28 cellular contexts compared by ENCODE assay signal in the genomic region with DNA sequence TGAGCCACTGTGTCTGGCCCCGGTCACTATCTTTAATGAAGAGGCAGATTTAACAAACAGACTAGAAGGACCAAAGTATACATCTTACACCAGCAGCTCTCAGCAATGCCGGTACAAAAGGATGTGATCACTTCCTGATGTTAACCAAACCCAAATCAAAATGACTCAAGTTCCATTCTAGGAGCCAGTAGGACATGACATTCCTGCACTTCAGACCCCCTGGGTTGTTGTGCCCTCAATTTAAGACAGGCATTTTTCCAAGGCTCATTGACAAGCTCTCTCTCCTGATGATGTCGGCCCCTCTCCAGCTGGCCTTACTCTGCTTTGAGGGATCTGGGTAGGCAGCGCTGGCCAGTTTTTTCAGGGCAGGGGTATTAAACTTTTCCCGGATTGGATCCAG. TPM values are rescaled to one million over a fixed set of nuclear protein-coding genes. Genes with fewer than 3 reads are reported as not detected.
DNase-seq lines count a peak whose midpoint lies in the region; ATAC-seq and TF ChIP-seq lines count a peak whose summit lies in the region.
"Had no signal": no experiment of that assay in that cellular context is flagged by ENCODE, and none has a peak within 500 bp of the region (broad histone marks: within the 10 kb centered on the region; RNA-seq: fewer than 3 reads in every experiment).

No MANE protein-coding gene starts in this region.

- H3K4me1 ChIP-seq in SK-N-SH (ENCODE audit: control insufficient read depth in 1 of 2, insufficient read depth in 2 of 2, low read depth in 1 of 2, low read length in 1 of 2) = no peaks in the 10 kb centered on the region; a peak in 1 of 4 replicates
- peaks cover 10% of the 10 kb centered on the region for H3K4me1 ChIP-seq in endodermal cell (ENCODE audit: control insufficient read depth, insufficient read depth, low read length)
- H3K4me1 ChIP-seq: SJCRH30, vagina had no signal

- H3K9me3 Mint-ChIP-seq in endodermal cell = no peaks in the 10 kb centered on the region
- H3K9me3 Mint-ChIP-seq: brain; CD8-positive, alpha-beta memory T cell; memory B cell; naive B cell had no signal

- H3K36me3 ChIP-seq in SK-N-SH (replicated peaks in 1 of 2; ENCODE audit: control insufficient read depth in 1 of 2, insufficient read depth in 2 of 2, low read length in 1 of 2) = peaks cover 60 to 75% of the 10 kb centered on the region in 2 experiments
- H3K36me3 ChIP-seq in endodermal cell (ENCODE audit: control insufficient read depth, insufficient read depth, low read length) = peaks cover 98% of the 10 kb centered on the region

- peaks cover 40% of the 10 kb centered on the region for H3F3A ChIP-seq in SK-N-SH (replicated peaks; ENCODE audit: insufficient read depth)

- no peak overlapping the region for H3K4me3 Mint-ChIP-seq in endodermal cell
- H3K4me3 Mint-ChIP-seq: brain; CD8-positive, alpha-beta memory T cell; memory B cell; naive B cell had no signal

- H3K27me3 Mint-ChIP-seq in endodermal cell (ENCODE audit: insufficient read depth) = no peaks in the 10 kb centered on the region
- H3K27me3 Mint-ChIP-seq: brain; CD8-positive, alpha-beta memory T cell; memory B cell; naive B cell had no signal

- H3K9ac ChIP-seq in SK-N-SH (no peak overlapping the region), endodermal cell (ENCODE audit: extremely low read depth, low read length, poor library complexity, severe bottlenecking) (no peak overlapping the region)
- H3K9ac ChIP-seq: KMS-11 had no signal

- POLR2A ChIA-PET in SK-N-SH (lab: Yijun Ruan, JAX) = no interaction called here

- CTCF ChIA-PET in SK-N-SH (lab: Yijun Ruan, JAX) = interaction anchor here (4.2 to 19.0 kb wide), 2 partner anchors 9 to 71 kb away, joined by 25 to 392 read pairs; a partner anchor contains a TSS

- H3K4me3 ChIP-seq in SK-N-SH (ENCODE audit: low read depth in 2 of 2, low read length in 1 of 2) (no peak overlapping the region), endodermal cell (ENCODE audit: low read length) (no peak overlapping the region)
- H3K4me3 ChIP-seq: SJCRH30, vagina had no signal

- 71% methylated on average over 5 of the region's 5 CpGs for WGBS in SK-N-SH (ENCODE audit: low lambda C conversion rate)
- 94 to 97% methylated on average over 5 of the region's 5 CpGs for WGBS in endodermal cell (ENCODE audit: insufficient coverage in 1 of 2, insufficient read length in 1 of 2), 2 experiments

- in situ Hi-C loops in GM13976 (cut with MboI; ENCODE audit: low sequenced_read_pairs, unreplicated experiment) = no loop called here

- no peaks in the 10 kb centered on the region for H3K4me1 Mint-ChIP-seq in endodermal cell
- H3K4me1 Mint-ChIP-seq: brain, memory B cell, naive B cell had no signal

- TF ChIP-seq CTCF in SK-N-SH (IDR thresholded peaks at IDR 0.05) (no peak), endodermal cell (conservative IDR thresholded peaks at IDR 0.05) (no peak), GM13976 (IDR thresholded peaks at IDR 0.05; ENCODE audit: borderline replicate concordance, control extremely low read depth, extremely low read depth, insufficient read depth, missing control alignments) (no peak)

- H3K9me3 ChIP-seq in SK-N-SH = no peaks in the 10 kb centered on the region
- no peaks in the 10 kb centered on the region for H3K9me3 ChIP-seq in endodermal cell (ENCODE audit: control insufficient read depth, low read length)
- H3K9me3 ChIP-seq: SJCRH30, vagina had no signal

- ATAC-seq in SK-N-SH treated with all-trans-retinoic acid at 6 μM for 48 hours (no peak; the same call in 2 of the 3 replicates), GM19467 (IDR thresholded peaks at IDR 0.05; ENCODE audit: unreplicated experiment) (no peak)
- ATAC-seq: foreskin keratinocyte; stimulated activated naive CD8-positive, alpha-beta T cell treated with anti-CD3 and anti-CD28 coated beads, Interleukin-15, Interleukin-2, amounts not matched to agents 100 U/mL and 50 U/mL, for 24 hours had no signal

- H3K27ac Mint-ChIP-seq in endodermal cell = no peak overlapping the region
- H3K27ac Mint-ChIP-seq: brain, memory B cell had no signal

- H4K20me1 ChIP-seq in SK-N-SH (ENCODE audit: insufficient read depth) = no peaks in the 10 kb centered on the region

- H3K4me2 ChIP-seq in SK-N-SH = no peak overlapping the region
- H3K4me2 ChIP-seq: KMS-11 had no signal

- no peaks in the 10 kb centered on the region for H3K79me2 ChIP-seq in SK-N-SH (ENCODE audit: insufficient read depth)

- H3K9me2 ChIP-seq in SK-N-SH = no peaks in the 10 kb centered on the region

- no peak overlapping the region for H2AFZ ChIP-seq in SK-N-SH (ENCODE audit: low read depth)

- H3K36me3 Mint-ChIP-seq in endodermal cell (ENCODE audit: low read depth) = peaks cover 82% of the 10 kb centered on the region

- DNase-seq in SK-N-SH (no peak), M059J (ENCODE audit: low read depth) (peak; percentile 59), endodermal cell (peak; percentile 40), mesenteric fat pad (ENCODE audit: low spot score) (peak; percentile 9), GM13976 (ENCODE audit: low spot score) (no peak), SK-N-DZ (ENCODE audit: low spot score) (no peak)
- DNase-seq: activated CD4-positive, CD25-positive, alpha-beta regulatory T cell treated with anti-CD3 and anti-CD28 coated beads, Interleukin-2, amount 50 U/mL, for 72 hours; activated gamma-delta T cell treated with Interleukin-2 at 50 U/mL for 16 hours; activated T-cell treated with anti-CD3 and anti-CD28 coated beads, Interleukin-2, amount 50 U/mL, for 1 hour; CD8-positive, alpha-beta memory T cell; DMS 273 treated with DMSO at 0.1 percent for 48 hours; effector CD4-positive, alpha-beta T cell; erythroblast; foreskin keratinocyte; H7; naive B cell; NCI-H1436; NCI-H345; NCI-H774; SJCRH30; stimulated activated naive CD8-positive, alpha-beta T cell treated with anti-CD3 and anti-CD28 coated beads, Interleukin-15, Interleukin-2, amounts not matched to agents 100 U/mL and 50 U/mL, for 24 hours had no signal

- H3K27me3 ChIP-seq in SK-N-SH (ENCODE audit: insufficient read depth) = no peaks in the 10 kb centered on the region
- H3K27me3 ChIP-seq in endodermal cell (ENCODE audit: control insufficient read depth, insufficient read depth, low read length, poor library complexity, severe bottlenecking) = no peaks in the 10 kb centered on the region
- H3K27me3 ChIP-seq: foreskin keratinocyte, SJCRH30, vagina had no signal

- TF ChIP-seq EP300 in SK-N-SH (IDR thresholded peaks at IDR 0.05; ENCODE audit: borderline replicate concordance in 1 of 2, low read depth in 1 of 2, low read length in 1 of 2) = 0 out of 4 replicates have a peak, but pooled peaks of 1 of the 2 experiments have one; percentile 24

- no peak for TF ChIP-seq RAD21 in SK-N-SH (IDR thresholded peaks at IDR 0.05; ENCODE audit: low read length)

- H3K27ac ChIP-seq in SK-N-SH (ENCODE audit: low read depth in 2 of 2, low read length in 1 of 2) (peak overlapping the region in 1 of 2 experiments; percentile 42; a peak in 2 of 4 replicates), endodermal cell (ENCODE audit: low read depth, low read length) (no peak overlapping the region)
- H3K27ac ChIP-seq: 22Rv1, foreskin keratinocyte, KMS-11, SJCRH30, vagina had no signal

TF ChIP-seq in SK-N-SH, 30 proteins besides CTCF, POLR2A, EP300 and RAD21 (continues in another document):
- TF ChIP-seq CHD2 (IDR thresholded peaks at IDR 0.05; ENCODE audit: low read length, partially characterized antibody) = no peak
- no peak for TF ChIP-seq FOXJ3 (CRISPR knock-in tag; IDR thresholded peaks at IDR 0.05)

TF ChIP-seq in SK-N-SH treated with all-trans-retinoic acid at 6 μM for 48 hours, 23 proteins besides CTCF, POLR2A, EP300 and RAD21 (continues in another document):
- no peak for TF ChIP-seq RARB (CRISPR knock-in tag; IDR thresholded peaks at IDR 0.05)
- TF ChIP-seq, protein P1, sequence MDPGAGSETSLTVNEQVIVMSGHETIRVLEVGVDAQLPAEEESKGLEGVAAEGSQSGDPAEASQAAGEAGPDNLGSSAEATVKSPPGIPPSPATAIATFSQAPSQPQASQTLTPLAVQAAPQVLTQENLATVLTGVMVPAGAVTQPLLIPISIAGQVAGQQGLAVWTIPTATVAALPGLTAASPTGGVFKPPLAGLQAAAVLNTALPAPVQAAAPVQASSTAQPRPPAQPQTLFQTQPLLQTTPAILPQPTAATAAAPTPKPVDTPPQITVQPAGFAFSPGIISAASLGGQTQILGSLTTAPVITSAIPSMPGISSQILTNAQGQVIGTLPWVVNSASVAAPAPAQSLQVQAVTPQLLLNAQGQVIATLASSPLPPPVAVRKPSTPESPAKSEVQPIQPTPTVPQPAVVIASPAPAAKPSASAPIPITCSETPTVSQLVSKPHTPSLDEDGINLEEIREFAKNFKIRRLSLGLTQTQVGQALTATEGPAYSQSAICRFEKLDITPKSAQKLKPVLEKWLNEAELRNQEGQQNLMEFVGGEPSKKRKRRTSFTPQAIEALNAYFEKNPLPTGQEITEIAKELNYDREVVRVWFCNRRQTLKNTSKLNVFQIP (CRISPR knock-in tag; IDR thresholded peaks at IDR 0.05; ENCODE audit: borderline replicate concordance, low read depth) = no peak

RNA-seq across cellular contexts. Expression of a gene that starts 35.1 kb away (rescaled TPM):
- polyA plus RNA-seq in SK-N-SH (2012; rRNA removed) = 31.9 and 46.3 TPM in 2 replicates
- 41.7 and 41.8 TPM in 2 replicates for polyA plus RNA-seq in SK-N-SH (2012; cell fraction: cytosol; rRNA removed)
- 65.5 and 101 TPM in 2 replicates for polyA plus RNA-seq in SK-N-SH (2012; cell fraction: nucleus; rRNA removed)
- 83.6 and 87.2 TPM in 2 replicates for total RNA-seq in M059J (2014; rRNA removed; shearing (Covaris generic))
- 100 to 1,000 TPM; 141 to 154 TPM for total RNA-seq in endodermal cell
- polyA plus RNA-seq in endodermal cell (2013, experiment 1 of 2) = 120 TPM
- polyA plus RNA-seq in endodermal cell (2013, experiment 2 of 2) = 113 TPM
- total RNA-seq in mesenteric fat pad = 125 TPM
- 57.1 and 64.9 TPM in 2 replicates for polyA plus RNA-seq in SK-N-DZ (2014; cell fraction: cytosol; rRNA removed)
- polyA plus RNA-seq in SK-N-DZ (2014; cell fraction: nucleus; rRNA removed) = 79.6 and 96.0 TPM in 2 replicates

RNA-seq across cellular contexts. Expression of a gene that starts 35.4 kb away (rescaled TPM):
- 13.2 and 19.2 TPM in 2 replicates for polyA plus RNA-seq in SK-N-SH (2012; rRNA removed)
- 16.3 and 16.6 TPM in 2 replicates for polyA plus RNA-seq in SK-N-SH (2012; cell fraction: cytosol; rRNA removed)
- polyA plus RNA-seq in SK-N-SH (2012; cell fraction: nucleus; rRNA removed) = 23.7 and 53.3 TPM in 2 replicates
- 20.9 and 30.3 TPM in 2 replicates for total RNA-seq in M059J (2014; rRNA removed; shearing (Covaris generic))
- total RNA-seq in endodermal cell (100 to 1,000 TPM in 1 of 2 donors, 10 to 100 TPM in 1; 91.4 to 112 TPM), mesenteric fat pad (25.0 TPM)
- polyA plus RNA-seq in endodermal cell (2013, experiment 1 of 2) = 39.8 TPM
- 37.9 TPM for polyA plus RNA-seq in endodermal cell (2013, experiment 2 of 2)
- polyA plus RNA-seq in SK-N-DZ (2014; cell fraction: cytosol; rRNA removed) = 27.6 and 30.1 TPM in 2 replicates
- polyA plus RNA-seq in SK-N-DZ (2014; cell fraction: nucleus; rRNA removed) = 32.6 and 50.4 TPM in 2 replicates

Comparison
In these comparisons a context has a peak if more than half of its experiments do, and no peak if none do; other contexts are left out.
1. DNase-seq: peak in M059J (single experiment), endodermal cell (single experiment) and mesenteric fat pad (single experiment); none in SK-N-SH (single experiment), GM13976 (single experiment) and SK-N-DZ (single experiment).